Comparison of ENCODE assay signal across 29 cellular contexts in the genomic region with DNA sequence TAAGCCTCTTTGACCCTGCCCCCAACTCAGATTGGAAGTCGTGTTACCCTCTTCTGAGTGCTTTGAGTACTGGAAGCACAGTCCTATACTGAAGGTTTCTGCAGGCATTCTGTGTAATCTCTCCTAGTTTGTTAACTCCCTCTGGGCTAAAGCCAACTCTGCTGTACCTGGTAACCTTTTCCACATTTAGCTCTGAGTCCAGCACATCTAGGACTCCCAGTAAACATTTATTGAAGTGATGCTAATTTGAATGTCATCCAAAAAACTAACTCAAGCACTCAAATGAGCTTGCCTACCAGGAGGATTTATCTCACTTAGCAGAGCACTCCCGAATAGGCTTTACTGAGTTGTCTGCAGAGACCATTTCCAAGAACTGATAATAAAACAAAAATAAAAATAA.
"Had no signal": no experiment of that assay in that cellular context is flagged by ENCODE, and none has a peak within 500 bp of the region (broad histone marks: within the 10 kb centered on the region; RNA-seq: fewer than 3 reads in every experiment).

No MANE protein-coding gene starts in this region.

- H3K36me3 ChIP-seq: SJCRH30, WERI-Rb-1 had no signal

- ATAC-seq: activated CD8-positive, alpha-beta memory T cell treated with anti-CD3 and anti-CD28 coated beads, Interleukin-2, amount 10 ng/mL, durations not matched to agents 7 days and 5 days; activated naive CD8-positive, alpha-beta T cell treated with anti-CD3 and anti-CD28 coated beads, Interleukin-2, amount 50 U/mL, for 24 hours had no signal

- H3K27ac ChIP-seq: PC-9, RWPE1, SJCRH30, SK-N-MC, WERI-Rb-1 had no signal

- H3K4me3 ChIP-seq: PC-9, SJCRH30, SK-N-MC had no signal

- DNase-seq: activated CD4-positive, alpha-beta memory T cell treated with anti-CD3 and anti-CD28 coated beads, Interleukin-2, amount 10 ng/mL, durations not matched to agents 7 days and 5 days; activated CD4-positive, alpha-beta T cell treated with anti-CD3 and anti-CD28 coated beads for 1 hour; activated CD4-positive, alpha-beta T cell treated with anti-CD3 and anti-CD28 coated beads for 48 hours; activated CD4-positive, CD25-positive, alpha-beta regulatory T cell; activated CD8-positive, alpha-beta memory T cell treated with anti-CD3 and anti-CD28 coated beads for 24 hours; activated CD8-positive, alpha-beta memory T cell treated with anti-CD3 and anti-CD28 coated beads, Interleukin-2, amount 10 ng/mL, durations not matched to agents 7 days and 5 days; activated CD8-positive, alpha-beta memory T cell treated with anti-CD3 and anti-CD28 coated beads, Interleukin-2, amount 50 U/mL, for 48 hours; activated effector memory CD4-positive, alpha-beta T cell treated with Interleukin-2 at 50 U/mL for 16 hours; activated naive CD4-positive, alpha-beta T cell treated with anti-CD3 and anti-CD28 coated beads, Interleukin-2, amount 10 ng/mL, durations not matched to agents 7 days and 5 days; activated naive CD8-positive, alpha-beta T cell treated with anti-CD3 and anti-CD28 coated beads, Interleukin-2, amount 50 U/mL, for 24 hours; activated T-cell treated with anti-CD3 and anti-CD28 coated beads, Interleukin-2, amount 50 U/mL, for 48 hours; anterior cingulate cortex; central memory CD4-positive, alpha-beta T cell; NCI-H1105; NCI-H1417 treated with DMSO at 0.1 percent for 48 hours; NCI-H187 treated with DMSO at 0.1 percent for 48 hours; NCI-H2081; NCI-H226; NCI-H510A; NCI-H526; NCI-H748 treated with DMSO at 0.1 percent for 48 hours; NK-92 treated with Interleukin-12 subunit alpha and Interleukin-12 subunit beta, amount 100 ng/mL, for 24 hours; PC-9; SHP77; SJCRH30; T1000; WERI-Rb-1 had no signal

- H3K27me3 ChIP-seq: SJCRH30 had no signal
